In the genomic region with DNA sequence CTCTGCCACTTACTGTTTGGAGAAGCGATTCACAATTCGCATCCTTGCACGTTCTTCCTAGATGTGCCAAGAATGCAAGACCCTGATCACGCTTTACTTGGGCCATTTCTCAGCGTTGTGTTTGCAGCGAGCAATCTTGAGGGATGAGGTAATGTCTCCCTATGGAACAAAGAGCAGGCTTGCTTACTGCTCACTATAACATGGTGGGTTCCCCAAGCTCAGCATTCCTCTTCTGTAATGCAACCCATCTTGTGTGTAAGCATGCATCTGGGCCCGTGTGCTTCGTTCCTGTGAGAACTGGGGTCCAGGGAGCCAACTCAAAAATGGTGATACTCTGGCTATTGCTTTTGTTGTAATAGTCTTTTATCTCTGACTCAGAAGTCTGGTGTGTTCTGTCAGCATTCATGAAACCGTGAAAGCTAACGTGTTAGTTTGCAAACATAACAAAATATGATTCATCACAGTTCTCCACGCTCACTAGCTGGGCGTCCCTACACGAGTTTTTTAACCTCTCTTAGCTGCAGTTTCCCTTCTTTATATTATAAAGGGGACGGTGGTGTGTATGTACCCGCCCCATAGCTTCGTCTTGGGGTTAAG, we compare ENCODE assay signal across 1 cellular context.
TF ChIP-seq lines count a peak whose summit lies in the region.

No MANE protein-coding gene starts in this region.

TF ChIP-seq in A549, 52 proteins besides CTCF, POLR2A, EP300 and RAD21 (continued from another document):
- no peak for TF ChIP-seq ZSCAN20 (CRISPR knock-in tag; IDR thresholded peaks at IDR 0.05)
- TF ChIP-seq, protein P1, sequence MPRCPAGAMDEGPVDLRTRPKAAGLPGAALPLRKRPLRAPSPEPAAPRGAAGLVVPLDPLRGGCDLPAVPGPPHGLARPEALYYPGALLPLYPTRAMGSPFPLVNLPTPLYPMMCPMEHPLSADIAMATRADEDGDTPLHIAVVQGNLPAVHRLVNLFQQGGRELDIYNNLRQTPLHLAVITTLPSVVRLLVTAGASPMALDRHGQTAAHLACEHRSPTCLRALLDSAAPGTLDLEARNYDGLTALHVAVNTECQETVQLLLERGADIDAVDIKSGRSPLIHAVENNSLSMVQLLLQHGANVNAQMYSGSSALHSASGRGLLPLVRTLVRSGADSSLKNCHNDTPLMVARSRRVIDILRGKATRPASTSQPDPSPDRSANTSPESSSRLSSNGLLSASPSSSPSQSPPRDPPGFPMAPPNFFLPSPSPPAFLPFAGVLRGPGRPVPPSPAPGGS (IDR thresholded peaks at IDR 0.05) = no peak
TF ChIP-seq in A549: peak in this region for 4.
